8 cellular contexts compared by ENCODE assay signal in the genomic region with DNA sequence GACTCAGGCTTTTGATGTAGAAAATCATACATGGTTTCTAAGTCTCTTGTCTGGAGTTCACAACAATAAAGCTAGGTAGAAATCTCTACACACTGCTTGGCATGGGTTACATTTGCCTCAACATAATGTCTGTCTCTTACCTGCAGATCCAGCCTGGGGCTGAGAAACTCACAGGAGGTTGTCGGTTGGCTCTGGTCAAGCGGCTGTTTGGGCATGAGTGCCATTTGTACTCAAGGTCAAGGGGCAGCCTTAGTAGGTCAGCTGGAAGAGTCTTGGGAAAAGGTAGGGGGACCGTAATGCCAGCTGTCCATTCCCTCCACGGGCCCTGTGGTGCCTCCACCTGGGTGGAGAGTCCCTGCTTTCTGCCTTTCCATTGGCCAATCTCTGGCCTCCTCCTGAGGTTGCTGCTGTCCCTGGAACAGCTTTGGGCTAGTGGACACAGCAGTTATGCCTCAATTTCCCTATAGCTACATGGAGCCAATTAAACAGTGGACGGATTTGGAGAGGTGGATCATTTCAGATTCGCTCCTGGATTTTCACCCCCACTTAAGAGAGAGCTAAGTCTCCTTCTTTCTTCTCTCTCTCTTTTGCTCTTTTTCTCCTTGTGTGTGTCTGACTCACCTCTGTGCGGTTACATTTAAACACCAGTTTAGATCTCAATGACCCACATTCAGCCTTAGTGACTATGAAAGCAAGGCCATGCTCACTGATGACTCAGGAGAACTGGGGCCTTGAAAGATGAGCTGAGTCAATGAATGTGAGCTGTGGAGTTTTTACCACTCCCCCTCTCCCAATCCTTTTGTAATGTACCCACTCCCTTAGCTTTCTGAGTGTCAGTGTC.
DNase-seq lines count a peak whose midpoint lies in the region; ATAC-seq and TF ChIP-seq lines count a peak whose summit lies in the region.

No MANE protein-coding gene starts in this region.

- H3K4me1 Mint-ChIP-seq in naive thymus-derived CD8-positive, alpha-beta T cell: peaks cover 1 to 30% (median 4%) of the 10 kb centered on the region in 4 donors

- intact Hi-C loops in gastrocnemius medialis (cut with DNase I; ENCODE audit: low total_unique reads): loop anchor here (5.0 to 10.0 kb wide), 2 partner anchors 85 to 132 kb away; a partner anchor contains a TSS

- POLR2A ChIA-PET in naive thymus-derived CD8-positive, alpha-beta T cell (lab: Charles Lee): interaction anchor here (0.6 kb wide), 1 partner anchor 206 kb away, joined by 5 read pairs; no protein-coding TSS in a partner anchor

- no peak overlapping the region for H3K4me3 ChIP-seq in gastrocnemius medialis

- no peaks in the 10 kb centered on the region for H3K27me3 Mint-ChIP-seq in naive thymus-derived CD8-positive, alpha-beta T cell

- peak; percentile 32 for DNase-seq in activated T-cell treated with anti-CD3 and anti-CD28 coated beads for 24 hours (ENCODE audit: low read depth)
- no peak for DNase-seq in activated T-cell treated with anti-CD3 and anti-CD28 coated beads, Interleukin-2, amount 50 U/mL, for 1 hour
- peak; percentile 76 for DNase-seq in T1000 (lab: John Stamatoyannopoulos, UW)
- no peak for DNase-seq in gastrocnemius medialis
- DNase-seq in naive thymus-derived CD8-positive, alpha-beta T cell: no peak

- H3K4me1 ChIP-seq in gastrocnemius medialis: peaks cover 19 to 42% of the 10 kb centered on the region in 2 donors

- H3K27ac ChIP-seq in gastrocnemius medialis: peak overlapping the region; percentile 32 to 82 (median 72)

- no peaks in the 10 kb centered on the region for H3K36me3 ChIP-seq in gastrocnemius medialis

- H3K36me3 Mint-ChIP-seq in naive thymus-derived CD8-positive, alpha-beta T cell: peaks cover 0 to 3% (median 0%) of the 10 kb centered on the region in 3 donors

- peak overlapping the region in 2 of 10 donors; percentile 10 to 62 for H3K27ac Mint-ChIP-seq in naive thymus-derived CD8-positive, alpha-beta T cell

- TF ChIP-seq POLR2A in gastrocnemius medialis (IDR thresholded peaks at IDR 0.05): no peak

- TF ChIP-seq CTCF in gastrocnemius medialis (IDR thresholded peaks at IDR 0.05 in 4 of 5, conservative IDR thresholded peaks at IDR 0.05 in 1 of 5): no peak

- H3K4me3 Mint-ChIP-seq in naive thymus-derived CD8-positive, alpha-beta T cell: no peak overlapping the region

- in situ Hi-C loops in gastrocnemius medialis (cut with MboI; ENCODE audit: low sequenced_read_pairs in 4 of 4): no loop called here

- ATAC-seq in esophagus mucosa: peak; percentile 84
- ATAC-seq in gastrocnemius medialis: peak; percentile 32 to 62
- ATAC-seq in naive thymus-derived CD8-positive, alpha-beta T cell: no peak
- ATAC-seq in GM18907 (IDR thresholded peaks at IDR 0.05; ENCODE audit: unreplicated experiment): no peak
- ATAC-seq in GM21367 (IDR thresholded peaks at IDR 0.05; ENCODE audit: unreplicated experiment): no peak

- H3K27me3 ChIP-seq in gastrocnemius medialis: no peaks in the 10 kb centered on the region

- no peaks in the 10 kb centered on the region for H3K9me3 Mint-ChIP-seq in naive thymus-derived CD8-positive, alpha-beta T cell

- H3K9me3 ChIP-seq in gastrocnemius medialis: no peaks in the 10 kb centered on the region

Comparison
In these comparisons a context has a peak if more than half of its experiments do, and no peak if none do; other contexts are left out.
1. DNase-seq: peak in activated T-cell treated with anti-CD3 and anti-CD28 coated beads for 24 hours (single experiment) and T1000 (single experiment); none in activated T-cell treated with anti-CD3 and anti-CD28 coated beads, Interleukin-2, amount 50 U/mL, for 1 hour (single experiment), gastrocnemius medialis (0 of 2) and naive thymus-derived CD8-positive, alpha-beta T cell (0 of 10).
2. ATAC-seq: peak in esophagus mucosa (single experiment) and gastrocnemius medialis (2 of 2); none in naive thymus-derived CD8-positive, alpha-beta T cell (0 of 2), GM18907 (single experiment) and GM21367 (single experiment).